ENCODE assay signal across 8 cellular contexts in genomic region chr1:183634429-183635065, GRCh38.
A peak's percentile ranks its signal among the peaks of the same experiment; 100 is the strongest.
DNase-seq lines count a peak whose midpoint lies in the region; ATAC-seq and TF ChIP-seq lines count a peak whose summit lies in the region.

No MANE protein-coding gene starts in this region.

- H3K4me1 ChIP-seq in iPS-15b (ENCODE audit: control insufficient read depth, insufficient read depth, low read length) = peaks cover 7% of the 10 kb centered on the region

- H3K4me3 ChIP-seq in WI38 (ENCODE audit: low read depth, low read length) (peak overlapping the region; percentile 89), iPS-15b (ENCODE audit: low read depth, low read length) (peak overlapping the region; percentile 96)

- peak overlapping the region; percentile 89 for H3K27ac ChIP-seq in substantia nigra (ENCODE audit: low read depth, low read length, poor library complexity, severe bottlenecking)

- ATAC-seq in GM21723 (IDR thresholded peaks at IDR 0.05; ENCODE audit: unreplicated experiment) (no peak), HG03439 (IDR thresholded peaks at IDR 0.05; ENCODE audit: unreplicated experiment) (no peak)

- H3K27me3 ChIP-seq in iPS-15b (ENCODE audit: control insufficient read depth, insufficient read depth, low read length) = peaks cover 16% of the 10 kb centered on the region

- no peak for TF ChIP-seq CTCF in WI38 (IDR thresholded peaks at IDR 0.05; ENCODE audit: low read depth, low read length)

- no peaks in the 10 kb centered on the region for H3K9me3 ChIP-seq in iPS-15b (ENCODE audit: control insufficient read depth, insufficient read depth, low read length)

- DNase-seq in SIG-M5 treated with dmso at 0.1 percent for 504 hours (lab: John Stamatoyannopoulos, UW; ENCODE audit: unreplicated experiment) (peak; percentile 31), SIG-M5 (lab: John Stamatoyannopoulos, UW) (no peak), substantia nigra (lab: John Stamatoyannopoulos, UW) (no peak), NCI-H2081 (lab: John Stamatoyannopoulos, UW) (no peak)

- peak overlapping the region; percentile 58 for H3K9ac ChIP-seq in iPS-15b (ENCODE audit: low read depth, low read length)

- H3K36me3 ChIP-seq in iPS-15b (ENCODE audit: control insufficient read depth, insufficient read depth, low read length) = peaks cover 4% of the 10 kb centered on the region
